In genomic region chr6:7725412-7725811, GRCh38 we compare ENCODE assay signal across 8 cellular contexts. TPM values are rescaled to one million over a fixed set of nuclear protein-coding genes. Genes with fewer than 3 reads are reported as not detected.
DNase-seq lines count a peak whose midpoint lies in the region; ATAC-seq and TF ChIP-seq lines count a peak whose summit lies in the region.

No MANE protein-coding gene starts in this region.

- no peaks in the 10 kb centered on the region for H3K79me1 ChIP-seq in mesenchymal stem cell (replicated peaks; ENCODE audit: low read length, poor library complexity, severe bottlenecking)
- no peaks in the 10 kb centered on the region for H3K79me1 ChIP-seq in neuronal stem cell (ENCODE audit: low read depth, low read length)

- H3K9me3 ChIP-seq in adipocyte (ENCODE audit: control insufficient read depth, low read length), result no peaks in the 10 kb centered on the region
- H3K9me3 ChIP-seq in mesenchymal stem cell (ENCODE audit: control insufficient read depth, low read length), result no peaks in the 10 kb centered on the region
- no peaks in the 10 kb centered on the region for H3K9me3 ChIP-seq in transverse colon
- H3K9me3 ChIP-seq in neuronal stem cell (replicated peaks in 1 of 2; ENCODE audit: control insufficient read depth in 2 of 2, insufficient read depth in 1 of 2, low read depth in 1 of 2, low read length in 2 of 2), result peaks cover 0 to 2% of the 10 kb centered on the region in 2 donors

- H3K23ac ChIP-seq in mesenchymal stem cell (ENCODE audit: low read length in 2 of 2) (no peak overlapping the region), neuronal stem cell (ENCODE audit: low read depth, low read length, poor library complexity) (no peak overlapping the region)

- H2BK12ac ChIP-seq in mesenchymal stem cell (ENCODE audit: low read length in 2 of 2) (no peak overlapping the region), neuronal stem cell (ENCODE audit: low read length) (no peak overlapping the region)

- H4K8ac ChIP-seq in mesenchymal stem cell (ENCODE audit: low read length) (no peak overlapping the region), neuronal stem cell (ENCODE audit: low read depth, low read length) (no peak overlapping the region)

- no peaks in the 10 kb centered on the region for H3K9me3 Mint-ChIP-seq in activated naive CD4-positive, alpha-beta T cell treated with anti-CD3 and anti-CD28 coated beads for 36 hours

- CTCF ChIA-PET in activated naive CD4-positive, alpha-beta T cell treated with anti-CD3 and anti-CD28 coated beads for 36 hours (lab: Charles Lee), result interaction anchor here (0.6 to 4.1 kb wide), 3 partner anchors 23 to 494 kb away, joined by 3 to 19 read pairs (median 3); no protein-coding TSS in a partner anchor

- in situ Hi-C loops in transverse colon (cut with MboI; ENCODE audit: low pct_ligation_motif_present in 1 of 4, low pct_unique_long_range_greater_than_20kb in 1 of 4, low sequenced_read_pairs in 3 of 4), result loop anchor here in 2 of 4 donors (10.0 kb wide), 1 partner anchor 279 kb away; no protein-coding TSS in a partner anchor

- H3K4me3 ChIP-seq in adipocyte (ENCODE audit: low read length), result peak overlapping the region; percentile 83
- H3K4me3 ChIP-seq in mesenchymal stem cell (ENCODE audit: insufficient read depth in 1 of 2, low read depth in 1 of 2, low read length in 2 of 2), result peak overlapping the region in 1 of 2 experiments; percentile 82
- H3K4me3 ChIP-seq in transverse colon, result peak overlapping the region in 3 of 4 donors; percentile 32 to 71 (median 50)
- H3K4me3 ChIP-seq in neuronal stem cell (ENCODE audit: low read length in 2 of 2), result no peak overlapping the region

- peak overlapping the region; percentile 76 for H3K4me3 Mint-ChIP-seq in activated naive CD4-positive, alpha-beta T cell treated with anti-CD3 and anti-CD28 coated beads for 36 hours

- H3K4me1 ChIP-seq in adipocyte (ENCODE audit: control insufficient read depth, insufficient read depth, low read length) (peaks cover 33% of the 10 kb centered on the region), mesenchymal stem cell (ENCODE audit: control insufficient read depth, insufficient read depth, low read depth, low read length) (peaks cover 24% of the 10 kb centered on the region), transverse colon (peaks cover 4 to 34% (median 30%) of the 10 kb centered on the region in 4 donors), neuronal stem cell (ENCODE audit: control insufficient read depth in 2 of 2, insufficient read depth in 1 of 2, low read depth in 1 of 2, low read length in 2 of 2) (peaks cover 11 to 18% of the 10 kb centered on the region in 2 donors)

- H3K18ac ChIP-seq in mesenchymal stem cell (ENCODE audit: low read depth in 1 of 2, low read length in 2 of 2), result no peak overlapping the region
- no peak overlapping the region for H3K18ac ChIP-seq in neuronal stem cell (ENCODE audit: low read length)

- no peak for ATAC-seq in HG02870 (IDR thresholded peaks at IDR 0.05; ENCODE audit: unreplicated experiment)

- H2BK120ac ChIP-seq in mesenchymal stem cell (ENCODE audit: low read depth, low read length) (no peak overlapping the region), neuronal stem cell (ENCODE audit: low read depth, low read length) (no peak overlapping the region)

- DNase-seq in activated naive CD4-positive, alpha-beta T cell treated with anti-CD3 and anti-CD28 coated beads for 36 hours, result no peak
- DNase-seq in activated naive CD4-positive, alpha-beta T cell treated with anti-CD3 and anti-CD28 coated beads, Interleukin-2, amount 50 U/mL, for 16 hours, result no peak
- no peak for DNase-seq in adipocyte (ENCODE audit: low read depth)
- no peak for DNase-seq in mesenchymal stem cell
- no peak for DNase-seq in transverse colon
- DNase-seq in neuronal stem cell (ENCODE audit: low spot score), result no peak
- DNase-seq in stimulated activated CD4-positive, alpha-beta T cell treated with anti-CD3 and anti-CD28 coated beads, Interleukin-4, amount 100 ng/mL, for 4 hours, result no peak

- H3K27me3 ChIP-seq in adipocyte (replicated peaks; ENCODE audit: control insufficient read depth, insufficient read depth, low read length) (no peaks in the 10 kb centered on the region), mesenchymal stem cell (ENCODE audit: control insufficient read depth in 1 of 2, insufficient read depth in 1 of 2, low read length in 2 of 2) (peaks cover 10 to 56% of the 10 kb centered on the region in 2 experiments), transverse colon (peaks cover 81% of the 10 kb centered on the region), neuronal stem cell (ENCODE audit: control insufficient read depth in 3 of 3, insufficient read depth in 3 of 3, low read depth in 1 of 3, low read length in 3 of 3) (peaks cover 20 to 83% (median 51%) of the 10 kb centered on the region in 3 experiments)

- peaks cover 1% of the 10 kb centered on the region for H3K36me3 Mint-ChIP-seq in activated naive CD4-positive, alpha-beta T cell treated with anti-CD3 and anti-CD28 coated beads for 36 hours (ENCODE audit: low read depth)

- H3K36me3 ChIP-seq in adipocyte (ENCODE audit: control insufficient read depth, insufficient read depth, low read length, severe bottlenecking) (no peaks in the 10 kb centered on the region), mesenchymal stem cell (ENCODE audit: control insufficient read depth in 1 of 2, insufficient read depth in 2 of 2, low read depth in 1 of 2, low read length in 2 of 2) (no peaks in the 10 kb centered on the region), transverse colon (no peaks in the 10 kb centered on the region), neuronal stem cell (replicated peaks in 1 of 2; ENCODE audit: control insufficient read depth in 2 of 2, insufficient read depth in 2 of 2, low read length in 2 of 2) (no peaks in the 10 kb centered on the region)

- peaks cover 12% of the 10 kb centered on the region for H3K4me1 Mint-ChIP-seq in activated naive CD4-positive, alpha-beta T cell treated with anti-CD3 and anti-CD28 coated beads for 36 hours (ENCODE audit: low read depth)

- H2AK5ac ChIP-seq in mesenchymal stem cell (ENCODE audit: low read length, severe bottlenecking) (no peak overlapping the region), neuronal stem cell (ENCODE audit: low read depth, low read length) (no peak overlapping the region)

- no peak overlapping the region for H3K27ac Mint-ChIP-seq in activated naive CD4-positive, alpha-beta T cell treated with anti-CD3 and anti-CD28 coated beads for 36 hours

- H2BK5ac ChIP-seq in mesenchymal stem cell (ENCODE audit: low read depth, low read length, poor library complexity, severe bottlenecking) (no peak overlapping the region), neuronal stem cell (ENCODE audit: low read length) (no peak overlapping the region)

- no peak for TF ChIP-seq POLR2A in transverse colon (IDR thresholded peaks at IDR 0.05)

- no peak for TF ChIP-seq CTCF in transverse colon (IDR thresholded peaks at IDR 0.05)

- intact Hi-C loops in activated naive CD4-positive, alpha-beta T cell treated with anti-CD3 and anti-CD28 coated beads for 36 hours (cut with micrococcal nuclease), result loop anchor here (10.0 kb wide), 1 partner anchor 451 kb away; no protein-coding TSS in a partner anchor
- intact Hi-C loops in transverse colon (cut with DNase I; ENCODE audit: low total_unique reads), result no loop called here

- H2BK15ac ChIP-seq in mesenchymal stem cell (ENCODE audit: low read depth, poor library complexity, severe bottlenecking), result no peak overlapping the region
- no peak overlapping the region for H2BK15ac ChIP-seq in neuronal stem cell (ENCODE audit: low read length)

- 70% methylated on average over 6 of the region's 10 CpGs for whole genome bisulfite sequencing in mesenchymal stem cell
- 22 to 30% methylated on average over 9 to 10 of the region's 10 CpGs for WGBS in transverse colon (ENCODE audit: low coverage in 1 of 2), 2 donors
- no CpG with 5 or more reads among the region's 10 CpGs for WGBS in neuronal stem cell (ENCODE audit: extremely low coverage in 2 of 2, insufficient read length in 2 of 2, insufficient replicate concordance in 1 of 2), 2 donors

- H3K4me2 ChIP-seq in mesenchymal stem cell (ENCODE audit: low read length, poor library complexity, severe bottlenecking), result peak overlapping the region; percentile 99
- no peak overlapping the region for H3K4me2 ChIP-seq in neuronal stem cell (ENCODE audit: insufficient read depth, low read length, poor library complexity, severe bottlenecking)

- peaks cover 64% of the 10 kb centered on the region for H3K27me3 Mint-ChIP-seq in activated naive CD4-positive, alpha-beta T cell treated with anti-CD3 and anti-CD28 coated beads for 36 hours (ENCODE audit: low read depth)

- H4K91ac ChIP-seq in mesenchymal stem cell (ENCODE audit: low read length) (no peak overlapping the region), neuronal stem cell (ENCODE audit: low read depth, low read length, poor library complexity) (no peak overlapping the region)

- H2AFZ ChIP-seq in mesenchymal stem cell (ENCODE audit: low read depth, low read length) (no peak overlapping the region), neuronal stem cell (ENCODE audit: low read length) (no peak overlapping the region)

- peak overlapping the region; percentile 35 for H3K9ac ChIP-seq in adipocyte (ENCODE audit: low read length)
- H3K9ac ChIP-seq in mesenchymal stem cell (ENCODE audit: low read length), result peak overlapping the region; percentile 58
- H3K9ac ChIP-seq in neuronal stem cell (ENCODE audit: low read depth, low read length, poor library complexity), result no peak overlapping the region

- no peak for TF ChIP-seq EP300 in transverse colon (IDR thresholded peaks at IDR 0.05; ENCODE audit: low read depth)

- no peak overlapping the region for H3K4ac ChIP-seq in mesenchymal stem cell (ENCODE audit: low read depth in 1 of 2, low read length in 2 of 2)
- H3K4ac ChIP-seq in neuronal stem cell (ENCODE audit: low read length), result no peak overlapping the region

- no peak overlapping the region for H3K14ac ChIP-seq in mesenchymal stem cell (ENCODE audit: low read length in 2 of 2)
- H3K14ac ChIP-seq in neuronal stem cell (ENCODE audit: low read length), result no peak overlapping the region

- no peak overlapping the region for H3K27ac ChIP-seq in mesenchymal stem cell (ENCODE audit: low read length, poor library complexity, severe bottlenecking)
- H3K27ac ChIP-seq in transverse colon, result no peak overlapping the region
- no peak overlapping the region for H3K27ac ChIP-seq in neuronal stem cell (replicated peaks; ENCODE audit: low read length)

RNA-seq across cellular contexts. Expression of gene BMP6, which starts 0.5 kb away (rescaled TPM):
- total RNA-seq in activated naive CD4-positive, alpha-beta T cell treated with anti-CD3 and anti-CD28 coated beads for 36 hours, result under 1 TPM; 0.32 to 0.36 TPM
- 0.46 TPM for polyA plus RNA-seq in mesenchymal stem cell (2013, experiment 1 of 2)
- 0.42 TPM for polyA plus RNA-seq in mesenchymal stem cell (2013, experiment 2 of 2)
- 10 to 100 TPM in 1 of 4 donors, 1 to 10 TPM in 3; 1.1 to 12.7 (median 6.7) TPM for total RNA-seq in transverse colon
- 0.59 TPM for polyA plus RNA-seq in neuronal stem cell (2013, experiment 1 of 2)
- 0.66 TPM for polyA plus RNA-seq in neuronal stem cell (2013, experiment 2 of 2)

Comparison
In these comparisons a context has a peak if more than half of its experiments do, and no peak if none do; other contexts are left out.
1. H3K4me3 ChIP-seq: peak in adipocyte (single experiment) and transverse colon (3 of 4); none in neuronal stem cell (0 of 2).